8 cellular contexts compared by ENCODE assay signal in the genomic region with DNA sequence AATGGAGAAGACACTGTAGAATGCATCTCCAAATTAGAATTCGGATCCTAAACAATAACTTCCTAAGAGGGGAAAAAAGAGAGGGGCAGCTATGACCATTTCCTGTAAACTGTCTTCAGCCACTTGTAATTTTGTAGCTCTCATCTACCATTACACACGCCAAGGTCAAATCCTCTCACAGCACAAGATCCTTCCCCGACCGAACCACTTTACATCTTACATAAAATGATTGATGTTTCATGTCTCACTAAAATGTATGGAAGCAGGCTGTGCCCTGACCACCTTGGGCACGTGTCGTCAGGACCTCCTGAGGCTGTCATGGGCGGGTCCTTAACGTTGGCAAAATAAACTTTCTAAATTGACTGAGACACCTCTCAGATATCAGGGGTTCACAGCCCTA. TPM values are rescaled to one million over a fixed set of nuclear protein-coding genes. Genes with fewer than 3 reads are reported as not detected.
DNase-seq lines count a peak whose midpoint lies in the region; ATAC-seq lines count a peak whose summit lies in the region.

No MANE protein-coding gene starts in this region.

- peak; percentile 23 for ATAC-seq in HG03354 (IDR thresholded peaks at IDR 0.05; ENCODE audit: poor library complexity, severe bottlenecking, unreplicated experiment)
- peak in 1 of 2 donors; percentile 8 for ATAC-seq in right cardiac atrium

- DNase-seq in DMS 273 (lab: John Stamatoyannopoulos, UW; ENCODE audit: unreplicated experiment), result peak; percentile 65
- no peak for DNase-seq in DMS 273 treated with DMSO at 0.1 percent for 48 hours (lab: John Stamatoyannopoulos, UW)
- peak; percentile 56 for DNase-seq in RPMI8226
- DNase-seq in activated naive CD4-positive, alpha-beta T cell treated with anti-CD3 and anti-CD28 coated beads, Interleukin-2, amount 50 U/mL, for 16 hours, result peak; percentile 32
- peak in 1 of 3 donors; percentile 52 for DNase-seq in right cardiac atrium
- peak; percentile 17 to 22 for DNase-seq in stimulated activated CD4-positive, alpha-beta T cell treated with anti-CD3 and anti-CD28 coated beads, Interleukin-15, amount 100 ng/mL, for 48 hours (ENCODE audit: low read depth in 2 of 2)
- DNase-seq in mesenteric fat pad (ENCODE audit: low spot score), result no peak

- no peaks in the 10 kb centered on the region for H3K9me3 ChIP-seq in right cardiac atrium (ENCODE audit: control insufficient read depth, low read length)

- H3K4me1 ChIP-seq in right cardiac atrium (ENCODE audit: control insufficient read depth, insufficient read depth, low read length), result no peaks in the 10 kb centered on the region

- peak overlapping the region; percentile 42 for H3K4me3 ChIP-seq in right cardiac atrium (ENCODE audit: low read length)

- intact Hi-C loops in right cardiac atrium (cut with DNase I), result no loop called here

- H3K27me3 ChIP-seq in right cardiac atrium (ENCODE audit: control insufficient read depth, insufficient read depth), result no peaks in the 10 kb centered on the region

- H3K27ac ChIP-seq in right cardiac atrium (ENCODE audit: low read length), result peak overlapping the region; percentile 92

- WGBS in right cardiac atrium, result under 1% methylated on average over 8 of the region's 8 CpGs

RNA-seq across cellular contexts. Expression of a gene that starts 24.1 kb away (rescaled TPM):
- total RNA-seq in right cardiac atrium, result 10 to 100 TPM; 13.4 to 15.9 (median 13.9) TPM
- 17.3 TPM for polyA plus RNA-seq in right cardiac atrium
- 24.4 TPM for total RNA-seq in mesenteric fat pad

Comparison
In these comparisons a context has a peak if more than half of its experiments do, and no peak if none do; other contexts are left out.
1. DNase-seq: peak in DMS 273 (single experiment), RPMI8226 (single experiment), activated naive CD4-positive, alpha-beta T cell treated with anti-CD3 and anti-CD28 coated beads, Interleukin-2, amount 50 U/mL, for 16 hours (single experiment) and stimulated activated CD4-positive, alpha-beta T cell treated with anti-CD3 and anti-CD28 coated beads, Interleukin-15, amount 100 ng/mL, for 48 hours (2 of 2); none in DMS 273 treated with DMSO at 0.1 percent for 48 hours (single experiment) and mesenteric fat pad (single experiment).